Comparison of ENCODE assay signal across 1 cellular context in the genomic region with DNA sequence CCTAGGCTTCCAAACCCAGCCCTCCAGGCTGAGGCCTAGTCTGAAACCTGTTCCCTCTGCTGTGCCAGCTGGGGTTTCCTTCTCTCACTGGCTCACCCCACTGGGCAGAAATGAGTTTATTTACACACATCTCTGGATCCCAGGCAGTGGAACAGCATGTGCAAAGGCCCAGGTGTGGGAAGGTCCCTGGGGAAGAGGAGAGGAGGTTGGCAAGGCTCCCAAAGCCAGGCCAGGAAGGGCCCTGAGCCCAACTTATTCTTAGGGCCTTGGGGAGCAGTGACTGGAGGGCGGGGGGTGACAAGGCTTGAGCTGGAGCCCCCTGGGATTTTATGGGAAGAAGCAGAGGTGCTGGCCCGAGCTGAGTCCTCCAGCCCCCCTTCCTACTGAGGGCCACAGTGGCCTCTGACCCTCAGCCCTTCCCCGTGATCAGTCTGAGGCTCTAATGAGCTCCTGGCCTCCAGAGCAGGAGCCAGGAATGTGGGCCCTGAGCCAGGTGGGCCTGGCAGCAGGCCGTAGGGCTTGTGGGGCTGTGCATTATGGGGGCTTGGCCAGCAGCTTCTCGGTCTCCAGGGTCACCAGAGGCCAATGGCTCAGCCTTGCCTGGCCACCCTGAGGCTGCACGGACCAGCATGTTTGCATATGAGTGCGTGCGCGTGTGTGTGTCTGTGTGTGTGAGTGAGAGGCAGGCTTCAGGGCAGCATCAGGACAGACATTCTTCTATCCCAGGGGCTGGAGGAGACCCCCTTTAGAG.
TF ChIP-seq lines count a peak whose summit lies in the region.

No MANE protein-coding gene starts in this region.

TF ChIP-seq in liver, 16 proteins besides CTCF, POLR2A, EP300 and RAD21 (continued from another document):
- peak; percentile 92 to 95 for TF ChIP-seq RXRA (IDR thresholded peaks at IDR 0.05)
